ENCODE assay signal across 31 cellular contexts in genomic region chr6:43147289-43147688, GRCh38.
"Had no signal": no experiment of that assay in that cellular context is flagged by ENCODE, and none has a peak within 500 bp of the region (broad histone marks: within the 10 kb centered on the region; RNA-seq: fewer than 3 reads in every experiment).

No MANE protein-coding gene starts in this region.

- H3K36me3 ChIP-seq: colonic mucosa, neutrophil, ovary, prostate gland, sigmoid colon, transverse colon, uterus had no signal

- H3K4me3 ChIP-seq: body of pancreas, colonic mucosa, dorsolateral prefrontal cortex, left lung, mucosa of descending colon, ovary, prostate gland, sigmoid colon, spleen, testis, transverse colon, uterus had no signal

- H3K4me3 Mint-ChIP-seq: activated CD4-positive, alpha-beta memory T cell treated with anti-CD3 and anti-CD28 coated beads, Interleukin-2, amount 10 ng/mL, durations not matched to agents 7 days and 5 days; activated CD4-positive, alpha-beta T cell treated with anti-CD3 and anti-CD28 coated beads, Interleukin-2, amount 10 ng/mL, durations not matched to agents 7 days and 5 days; activated naive CD8-positive, alpha-beta T cell; activated T-cell treated with anti-CD3 and anti-CD28 coated beads, Interleukin-2, amount 50 U/mL, for 72 hours; nephron; T-helper 17 cell; WTC11 had no signal

- H3K27me3 ChIP-seq: body of pancreas, colonic mucosa, dorsolateral prefrontal cortex, foreskin keratinocyte, left lung, neutrophil, ovary, sigmoid colon, spleen, testis, transverse colon, uterus had no signal

- H3K9me3 Mint-ChIP-seq: activated CD4-positive, alpha-beta memory T cell treated with anti-CD3 and anti-CD28 coated beads, Interleukin-2, amount 10 ng/mL, durations not matched to agents 7 days and 5 days; activated CD4-positive, alpha-beta T cell treated with anti-CD3 and anti-CD28 coated beads, Interleukin-2, amount 10 ng/mL, durations not matched to agents 7 days and 5 days; activated T-cell treated with anti-CD3 and anti-CD28 coated beads, Interleukin-2, amount 50 U/mL, for 72 hours; nephron; WTC11 had no signal

- FAIRE-seq: endothelial cell of umbilical vein, islet of Langerhans had no signal

- H3K9me3 ChIP-seq: body of pancreas, colonic mucosa, left lung, mucosa of descending colon, neutrophil, ovary, prostate gland, sigmoid colon, spleen, testis, transverse colon, uterus had no signal

- H3K27ac ChIP-seq: body of pancreas, colonic mucosa, dorsolateral prefrontal cortex, foreskin keratinocyte, left lung, neutrophil, ovary, sigmoid colon, spleen, testis, transverse colon, uterus had no signal

- H3K27me3 Mint-ChIP-seq: activated CD4-positive, alpha-beta memory T cell treated with anti-CD3 and anti-CD28 coated beads, Interleukin-2, amount 10 ng/mL, durations not matched to agents 7 days and 5 days; activated CD4-positive, alpha-beta T cell treated with anti-CD3 and anti-CD28 coated beads, Interleukin-2, amount 10 ng/mL, durations not matched to agents 7 days and 5 days; activated naive CD8-positive, alpha-beta T cell had no signal

- DNase-seq: activated CD4-positive, alpha-beta memory T cell treated with anti-CD3 and anti-CD28 coated beads, Interleukin-2, amount 10 ng/mL, durations not matched to agents 7 days and 5 days; activated CD4-positive, alpha-beta T cell treated with anti-CD3 and anti-CD28 coated beads for 1 hour; activated CD4-positive, alpha-beta T cell treated with anti-CD3 and anti-CD28 coated beads, Interleukin-2, amount 10 ng/mL, durations not matched to agents 7 days and 5 days; activated effector memory CD4-positive, alpha-beta T cell treated with Interleukin-2 at 50 U/mL for 16 hours; activated naive CD4-positive, alpha-beta T cell treated with Interleukin-2 at 50 U/mL for 16 hours; activated T-cell treated with anti-CD3 and anti-CD28 coated beads, Interleukin-2, amount 50 U/mL, for 72 hours; anterior cingulate cortex; body of pancreas; colonic mucosa; dorsolateral prefrontal cortex; effector memory CD4-positive, alpha-beta T cell; foreskin keratinocyte; left lung; mucosa of descending colon; ovary; sigmoid colon; spleen; stimulated activated naive CD4-positive, alpha-beta T cell treated with Interleukin-2 at 50 U/mL for 16 hours; SW 1271; T-helper 17 cell; T1000; testis; transverse colon; uterus had no signal

- H3K4me1 ChIP-seq: colonic mucosa had no signal

- H3K27ac Mint-ChIP-seq: activated CD4-positive, alpha-beta memory T cell treated with anti-CD3 and anti-CD28 coated beads, Interleukin-2, amount 10 ng/mL, durations not matched to agents 7 days and 5 days; activated CD4-positive, alpha-beta T cell treated with anti-CD3 and anti-CD28 coated beads, Interleukin-2, amount 10 ng/mL, durations not matched to agents 7 days and 5 days; activated naive CD8-positive, alpha-beta T cell; nephron; T-helper 17 cell; WTC11 had no signal
